Comparison of ENCODE assay signal across 11 cellular contexts in genomic region chr10:116857156-116857555, GRCh38. TPM values are rescaled to one million over a fixed set of nuclear protein-coding genes. Genes with fewer than 3 reads are reported as not detected.
"Had no signal": no experiment of that assay in that cellular context is flagged by ENCODE, and none has a peak within 500 bp of the region (broad histone marks: within the 10 kb centered on the region; RNA-seq: fewer than 3 reads in every experiment).

No MANE protein-coding gene starts in this region.

- H3K4me2 ChIP-seq: GM23338, KMS-11 had no signal

- H3K4me1 Mint-ChIP-seq: GM23338, H9, IgD-negative memory B cell had no signal

- H3K9ac ChIP-seq: KMS-11 had no signal

- H3K27me3 Mint-ChIP-seq: IgD-negative memory B cell had no signal

- H2AFZ ChIP-seq: GM23338 had no signal

- H3K4me3 Mint-ChIP-seq: GM23338, H9 had no signal

- H3K36me3 Mint-ChIP-seq: IgD-negative memory B cell had no signal

- H3K27ac Mint-ChIP-seq: GM23338, H9 had no signal

- DNase-seq: H9, HCEC 1CT, KBM-7 had no signal

- ATAC-seq: GM23338, HepG2 had no signal

- H3K4me3 ChIP-seq: GM23338 had no signal

- H3K27ac ChIP-seq: HL-60, KMS-11 had no signal

- FAIRE-seq: H1, H54, HepG2 had no signal

RNA-seq across cellular contexts. Expression of gene ENO4, which starts 7.9 kb away (rescaled TPM):
- total RNA-seq: H1, HepG2, HT1080 had no signal
- polyA plus RNA-seq: HepG2 had no signal
